17 cellular contexts compared by ENCODE assay signal in genomic region chr11:61766353-61766841, GRCh38. TPM values are rescaled to one million over a fixed set of nuclear protein-coding genes. Genes with fewer than 3 reads are reported as not detected.
DNase-seq lines count a peak whose midpoint lies in the region; ATAC-seq, FAIRE-seq and TF ChIP-seq lines count a peak whose summit lies in the region.
"Had no signal": no experiment of that assay in that cellular context is flagged by ENCODE, and none has a peak within 500 bp of the region (broad histone marks: within the 10 kb centered on the region; RNA-seq: fewer than 3 reads in every experiment).

No MANE protein-coding gene starts in this region.

- POLR2A ChIA-PET in A549 (lab: Yijun Ruan, JAX) = no interaction called here

- no peaks in the 10 kb centered on the region for H3K36me3 Mint-ChIP-seq in endodermal cell (ENCODE audit: low read depth)
- H3K36me3 Mint-ChIP-seq: activated naive CD4-positive, alpha-beta T cell treated with anti-CD3 and anti-CD28 coated beads, Interleukin-2, amount 50 U/mL, for 24 hours had no signal

- no peaks in the 10 kb centered on the region for H3K36me3 ChIP-seq in endodermal cell (ENCODE audit: control insufficient read depth, insufficient read depth, low read length)
- H3K36me3 ChIP-seq in mesendoderm (ENCODE audit: control insufficient read depth, insufficient read depth, low read length) = no peaks in the 10 kb centered on the region
- no peaks in the 10 kb centered on the region for H3K36me3 ChIP-seq in esophagus squamous epithelium
- H3K36me3 ChIP-seq in spleen = no peaks in the 10 kb centered on the region

- peaks cover 14% of the 10 kb centered on the region for H3K4me1 Mint-ChIP-seq in endodermal cell

- no peak overlapping the region for H2BK120ac ChIP-seq in mesendoderm (ENCODE audit: low read depth, low read length)

- H3K27me3 ChIP-seq in endodermal cell (ENCODE audit: control insufficient read depth, insufficient read depth, low read length, poor library complexity, severe bottlenecking) = no peaks in the 10 kb centered on the region
- H3K27me3 ChIP-seq in mesendoderm (ENCODE audit: insufficient read depth, low read length, poor library complexity) = no peaks in the 10 kb centered on the region
- H3K27me3 ChIP-seq in esophagus squamous epithelium = peaks cover 0 to 49% (median 0%) of the 10 kb centered on the region in 4 donors
- H3K27me3 ChIP-seq in spleen (replicated peaks in 1 of 7) = peaks cover 0 to 32% (median 0%) of the 10 kb centered on the region in 7 donors

- 0 out of 6 replicates have a peak, but pooled peaks of 1 of the 2 experiments have one; percentile 2 for ATAC-seq in A549
- ATAC-seq in HG03521 (IDR thresholded peaks at IDR 0.05; ENCODE audit: unreplicated experiment) = no peak
- no peak for ATAC-seq in HG02884 (IDR thresholded peaks at IDR 0.05; ENCODE audit: unreplicated experiment)

- H3K27ac Mint-ChIP-seq in endodermal cell = peak overlapping the region; percentile 26
- H3K27ac Mint-ChIP-seq: activated naive CD4-positive, alpha-beta T cell treated with anti-CD3 and anti-CD28 coated beads, Interleukin-2, amount 50 U/mL, for 24 hours; T-helper 1 cell treated with Interleukin-12 subunit alpha and Interleukin-12 subunit beta and Interleukin-4 antibody, amounts not matched to agents 30 μg/mL and 1 μg/mL, for 36 hours had no signal

- no peak overlapping the region for H4K8ac ChIP-seq in mesendoderm (ENCODE audit: low read depth, low read length)

- TF ChIP-seq POLR2A in A549 (IDR thresholded peaks at IDR 0.05; ENCODE audit: low read length) (no peak), esophagus squamous epithelium (IDR thresholded peaks at IDR 0.05) (no peak), spleen (IDR thresholded peaks at IDR 0.05) (no peak)

- H3K9ac ChIP-seq in endodermal cell (ENCODE audit: extremely low read depth, low read length, poor library complexity, severe bottlenecking) (no peak overlapping the region), mesendoderm (ENCODE audit: low read length) (no peak overlapping the region)

- H3K27me3 Mint-ChIP-seq in endodermal cell (ENCODE audit: insufficient read depth) = no peaks in the 10 kb centered on the region

- H3K4me1 ChIP-seq in A549 = peaks cover 76% of the 10 kb centered on the region
- peaks cover 2% of the 10 kb centered on the region for H3K4me1 ChIP-seq in endodermal cell (ENCODE audit: control insufficient read depth, insufficient read depth, low read length)
- no peaks in the 10 kb centered on the region for H3K4me1 ChIP-seq in mesendoderm (ENCODE audit: control insufficient read depth, low read depth, low read length)
- H3K4me1 ChIP-seq in esophagus squamous epithelium = no peaks in the 10 kb centered on the region
- H3K4me1 ChIP-seq in spleen = no peaks in the 10 kb centered on the region

- no peak overlapping the region for H3K56ac ChIP-seq in mesendoderm (ENCODE audit: low read length)

- CTCF ChIA-PET in A549 (lab: Yijun Ruan, JAX) = interaction anchor here (0.7 to 7.2 kb wide), 11 partner anchors 8 to 342 kb away, joined by 3 to 44 read pairs (median 5); no protein-coding TSS in a partner anchor

- WGBS in A549 (ENCODE audit: missing lambda C conversion rate) = 75% methylated on average over 10 of the region's 13 CpGs
- WGBS in endodermal cell (ENCODE audit: insufficient coverage in 1 of 2, insufficient read length in 1 of 2), 2 experiments = 93 to 95% methylated on average over 9 to 13 of the region's 13 CpGs
- no CpG with 5 or more reads among the region's 13 CpGs for WGBS in mesendoderm (ENCODE audit: extremely low coverage, insufficient coverage, low lambda C conversion rate)
- 66 to 74% methylated on average over 11 to 13 of the region's 13 CpGs for WGBS in esophagus squamous epithelium, 2 donors
- WGBS in spleen, 5 donors = 73 to 85% (median 80%) methylated on average over 10 to 13 of the region's 13 CpGs

- no peak overlapping the region for H2BK5ac ChIP-seq in mesendoderm (ENCODE audit: low read length)

- no peak overlapping the region for H3K4me3 Mint-ChIP-seq in endodermal cell
- H3K4me3 Mint-ChIP-seq: activated naive CD4-positive, alpha-beta T cell treated with anti-CD3 and anti-CD28 coated beads, Interleukin-2, amount 50 U/mL, for 24 hours; T-helper 1 cell treated with Interleukin-12 subunit alpha and Interleukin-12 subunit beta and Interleukin-4 antibody, amounts not matched to agents 30 μg/mL and 1 μg/mL, for 36 hours had no signal

- H3K4ac ChIP-seq in mesendoderm (ENCODE audit: low read depth, low read length) = no peak overlapping the region

- H3K79me2 ChIP-seq in mesendoderm (ENCODE audit: control insufficient read depth, insufficient read depth, low read length) = no peaks in the 10 kb centered on the region

- no peak for TF ChIP-seq RAD21 in A549 (conservative IDR thresholded peaks at IDR 0.05 in 1 of 2, IDR thresholded peaks at IDR 0.05 in 1 of 2)

- no peak overlapping the region for H3K18ac ChIP-seq in mesendoderm (ENCODE audit: low read length)

- no peak overlapping the region for H3K4me3 ChIP-seq in A549
- H3K4me3 ChIP-seq in endodermal cell (ENCODE audit: low read length) = no peak overlapping the region
- no peak overlapping the region for H3K4me3 ChIP-seq in mesendoderm (ENCODE audit: low read length)
- no peak overlapping the region for H3K4me3 ChIP-seq in esophagus squamous epithelium
- no peak overlapping the region for H3K4me3 ChIP-seq in spleen

- H3K79me1 ChIP-seq in mesendoderm (ENCODE audit: low read length) = no peaks in the 10 kb centered on the region

- no peak overlapping the region for H2BK15ac ChIP-seq in mesendoderm (replicated peaks; ENCODE audit: low read depth)

- TF ChIP-seq EP300 in A549 (IDR thresholded peaks at IDR 0.05) = no peak

- H3K9me3 ChIP-seq in A549 (no peaks in the 10 kb centered on the region), endodermal cell (ENCODE audit: control insufficient read depth, low read length) (no peaks in the 10 kb centered on the region), esophagus squamous epithelium (no peaks in the 10 kb centered on the region), spleen (no peaks in the 10 kb centered on the region)

- no peak overlapping the region for H2AK5ac ChIP-seq in mesendoderm (ENCODE audit: low read length)

- no peak for FAIRE-seq in A549 (lab: Jason Lieb, UNC)
- FAIRE-seq: frontal cortex had no signal

- intact Hi-C loops in esophagus squamous epithelium (cut with DNase I) (no loop called here), spleen (cut with DNase I; ENCODE audit: low total_unique reads) (no loop called here)

- H3K27ac ChIP-seq in A549 = peak overlapping the region; percentile 42 to 74; a peak in 5 of 6 replicates
- no peak overlapping the region for H3K27ac ChIP-seq in endodermal cell (ENCODE audit: low read depth, low read length)
- no peak overlapping the region for H3K27ac ChIP-seq in mesendoderm (ENCODE audit: low read depth, low read length)
- no peak overlapping the region for H3K27ac ChIP-seq in esophagus squamous epithelium
- no peak overlapping the region for H3K27ac ChIP-seq in spleen
- H3K27ac ChIP-seq: RWPE1 had no signal

- 0 out of 3 replicates have a peak overlapping the region, but pooled peaks have one; percentile 27 for H3K4me2 ChIP-seq in A549
- H3K4me2 ChIP-seq in mesendoderm (ENCODE audit: low read length) = no peak overlapping the region

- TF ChIP-seq CTCF in A549 (IDR thresholded peaks at IDR 0.05) = no peak
- no peak for TF ChIP-seq CTCF in endodermal cell (conservative IDR thresholded peaks at IDR 0.05)
- no peak for TF ChIP-seq CTCF in esophagus squamous epithelium (IDR thresholded peaks at IDR 0.05)
- no peak for TF ChIP-seq CTCF in spleen (IDR thresholded peaks at IDR 0.05 in 8 of 11, conservative IDR thresholded peaks at IDR 0.05 in 3 of 11)

- no peaks in the 10 kb centered on the region for H3K9me3 Mint-ChIP-seq in endodermal cell
- H3K9me3 Mint-ChIP-seq: activated naive CD4-positive, alpha-beta T cell treated with anti-CD3 and anti-CD28 coated beads, Interleukin-2, amount 50 U/mL, for 24 hours; T-helper 1 cell treated with Interleukin-12 subunit alpha and Interleukin-12 subunit beta and Interleukin-4 antibody, amounts not matched to agents 30 μg/mL and 1 μg/mL, for 36 hours had no signal

- DNase-seq in A549 (ENCODE audit: low read depth in 1 of 2, low spot score in 1 of 2) (peak in 1 of 2 experiments; percentile 44), endodermal cell (no peak), mesendoderm (no peak), esophagus squamous epithelium (lab: John Stamatoyannopoulos, UW) (no peak), spleen (no peak)
- DNase-seq: activated CD4-positive, CD25-positive, alpha-beta regulatory T cell treated with anti-CD3 and anti-CD28 coated beads, Interleukin-2, amount 50 U/mL, for 72 hours; activated CD8-positive, alpha-beta memory T cell treated with anti-CD3 and anti-CD28 coated beads, Interleukin-2, amount 50 U/mL, for 48 hours; central memory CD4-positive, alpha-beta T cell; NCI-H1930; NCI-H524 treated with DMSO at 0.1 percent for 48 hours had no signal

- no peak overlapping the region for H4K5ac ChIP-seq in mesendoderm (ENCODE audit: low read length)

- peak overlapping the region; percentile 35 for H3K23ac ChIP-seq in mesendoderm (ENCODE audit: low read length)

RNA-seq across cellular contexts. Expression of gene MYRF, which starts 14.0 kb away (rescaled TPM):
- 14.7 and 28.4 TPM in 2 replicates for polyA plus RNA-seq in A549 (2011; rRNA removed)
- 12.7 and 17.2 TPM in 2 replicates for polyA plus RNA-seq in A549 (2012; cell fraction: cytosol; rRNA removed)
- 56.5 and 67.6 TPM in 2 replicates for polyA plus RNA-seq in A549 (2012; cell fraction: nucleus; rRNA removed)
- 19.2 to 22.3 TPM (median 21.2 TPM) in 3 replicates for polyA plus RNA-seq in A549 (2017; fragmentation: RNase III; extraction: RNeasy Plus Mini Kit Qiagen cat#74134 plus additional on column Dnase treatment)
- 28.0 and 33.1 TPM in 2 replicates for polyA minus RNA-seq in A549 (2011; rRNA and poly(A)+ RNA removed)
- polyA plus RNA-seq in PFSK-1 (2012; ENCODE audit: insufficient read length, low read depth) = 9.3 TPM
- 10 to 100 TPM; 30.3 to 61.7 TPM for total RNA-seq in endodermal cell
- 16.6 TPM for polyA plus RNA-seq in endodermal cell (2013, experiment 1 of 2)
- polyA plus RNA-seq in endodermal cell (2013, experiment 2 of 2) = 14.9 TPM
- 3.0 TPM for polyA plus RNA-seq in mesendoderm (2013, experiment 1 of 2)
- polyA plus RNA-seq in mesendoderm (2013, experiment 2 of 2) = 2.6 TPM
- total RNA-seq in esophagus squamous epithelium = under 1 TPM in 3 of 4 donors, not detected in 1; 0.09 to 0.95 (median 0.22) TPM
- total RNA-seq in spleen = 1 to 10 TPM in 1 of 7 donors, under 1 TPM in 6; 0.32 to 1.5 (median 0.79) TPM
- polyA plus RNA-seq in spleen = under 1 TPM; 0.15 to 0.50 (median 0.45) TPM

RNA-seq across cellular contexts. Expression of gene TMEM258, which starts 26.0 kb away (rescaled TPM):
- 280 and 375 TPM in 2 replicates for polyA plus RNA-seq in A549 (2011; rRNA removed)
- 374 and 375 TPM in 2 replicates for polyA plus RNA-seq in A549 (2012; cell fraction: cytosol; rRNA removed)
- 150 and 167 TPM in 2 replicates for polyA plus RNA-seq in A549 (2012; cell fraction: nucleus; rRNA removed)
- polyA plus RNA-seq in A549 (2017; fragmentation: RNase III; extraction: RNeasy Plus Mini Kit Qiagen cat#74134 plus additional on column Dnase treatment) = 232 to 262 TPM (median 257 TPM) in 3 replicates
- polyA minus RNA-seq in A549 (2011; rRNA and poly(A)+ RNA removed) = 117 and 178 TPM in 2 replicates
- 247 TPM for polyA plus RNA-seq in PFSK-1 (2012; ENCODE audit: insufficient read length, low read depth)
- total RNA-seq in endodermal cell = 100 to 1,000 TPM; 174 to 180 TPM
- 351 TPM for polyA plus RNA-seq in endodermal cell (2013, experiment 1 of 2)
- 284 TPM for polyA plus RNA-seq in endodermal cell (2013, experiment 2 of 2)
- polyA plus RNA-seq in mesendoderm (2013, experiment 1 of 2) = 285 TPM
- polyA plus RNA-seq in mesendoderm (2013, experiment 2 of 2) = 285 TPM
- 10 to 100 TPM; 32.3 to 54.2 (median 37.9) TPM for total RNA-seq in esophagus squamous epithelium
- 10 to 100 TPM; 52.4 to 85.2 (median 62.0) TPM for total RNA-seq in spleen
- 100 to 1,000 TPM; 122 to 185 (median 125) TPM for polyA plus RNA-seq in spleen

RNA-seq across cellular contexts. Expression of gene FEN1, which starts 26.3 kb away (rescaled TPM):
- 36.3 and 38.4 TPM in 2 replicates for polyA plus RNA-seq in A549 (2011; rRNA removed)
- 65.4 and 69.1 TPM in 2 replicates for polyA plus RNA-seq in A549 (2012; cell fraction: cytosol; rRNA removed)
- polyA plus RNA-seq in A549 (2012; cell fraction: nucleus; rRNA removed) = 61.1 and 70.5 TPM in 2 replicates
- 99.7 to 105 TPM (median 104 TPM) in 3 replicates for polyA plus RNA-seq in A549 (2017; fragmentation: RNase III; extraction: RNeasy Plus Mini Kit Qiagen cat#74134 plus additional on column Dnase treatment)
- 38.6 and 47.2 TPM in 2 replicates for polyA minus RNA-seq in A549 (2011; rRNA and poly(A)+ RNA removed)
- polyA plus RNA-seq in PFSK-1 (2012; ENCODE audit: insufficient read length, low read depth) = 37.6 TPM
- 10 to 100 TPM; 66.7 to 81.8 TPM for total RNA-seq in endodermal cell
- polyA plus RNA-seq in endodermal cell (2013, experiment 1 of 2) = 52.7 TPM
- polyA plus RNA-seq in endodermal cell (2013, experiment 2 of 2) = 49.1 TPM
- polyA plus RNA-seq in mesendoderm (2013, experiment 1 of 2) = 74.6 TPM
- 75.1 TPM for polyA plus RNA-seq in mesendoderm (2013, experiment 2 of 2)
- total RNA-seq in esophagus squamous epithelium = 10 to 100 TPM; 11.4 to 38.1 (median 23.5) TPM
- 10 to 100 TPM in 5 of 7 donors, 1 to 10 TPM in 2; 8.9 to 17.2 (median 14.8) TPM for total RNA-seq in spleen
- polyA plus RNA-seq in spleen = 10 to 100 TPM in 2 of 3 donors, 1 to 10 TPM in 1; 7.3 to 16.7 (median 15.9) TPM

RNA-seq across cellular contexts. Expression of gene FADS1, which starts 50.4 kb away (rescaled TPM):
- polyA plus RNA-seq in A549 (2011; rRNA removed) (163 and 175 TPM in 2 replicates), A549 (2017; fragmentation: RNase III; extraction: RNeasy Plus Mini Kit Qiagen cat#74134 plus additional on column Dnase treatment) (121 to 205 TPM (median 189 TPM) in 3 replicates), spleen (1 to 10 TPM; 2.2 to 6.7 (median 3.3) TPM)
- 87.7 and 130 TPM in 2 replicates for polyA plus RNA-seq in A549 (2012; cell fraction: cytosol; rRNA removed)
- polyA plus RNA-seq in A549 (2012; cell fraction: nucleus; rRNA removed) = 112 and 123 TPM in 2 replicates
- 286 and 310 TPM in 2 replicates for polyA minus RNA-seq in A549 (2011; rRNA and poly(A)+ RNA removed)
- polyA plus RNA-seq in PFSK-1 (2012; ENCODE audit: insufficient read length, low read depth) = 59.6 TPM
- total RNA-seq in endodermal cell (100 to 1,000 TPM; 127 to 138 TPM), esophagus squamous epithelium (1 to 10 TPM; 2.1 to 8.3 (median 7.1) TPM), spleen (10 to 100 TPM in 6 of 7 donors, 1 to 10 TPM in 1; 8.6 to 25.6 (median 12.9) TPM)
- 197 TPM for polyA plus RNA-seq in endodermal cell (2013, experiment 1 of 2)
- 191 TPM for polyA plus RNA-seq in endodermal cell (2013, experiment 2 of 2)
- 104 TPM for polyA plus RNA-seq in mesendoderm (2013, experiment 1 of 2)
- 102 TPM for polyA plus RNA-seq in mesendoderm (2013, experiment 2 of 2)

Comparison
In these comparisons a context has a peak if more than half of its experiments do, and no peak if none do; other contexts are left out.
1. H3K27ac ChIP-seq: peak in A549 (2 of 2); none in endodermal cell (single experiment), mesendoderm (single experiment), esophagus squamous epithelium (0 of 4) and spleen (0 of 8).
2. RNA of gene MYRF, which starts 14.0 kb away (total RNA-seq): 30.3 to 61.7 TPM in endodermal cell; 0.32 to 1.5 TPM in spleen and 0.09 to 0.95 TPM in esophagus squamous epithelium; every median in the first group is over 10 times any median in the second.